Comparison of ENCODE assay signal across 1 cellular context in genomic region chr3:172080503-172080902, GRCh38.
TF ChIP-seq lines count a peak whose summit lies in the region.

No MANE protein-coding gene starts in this region.

TF ChIP-seq in HepG2, 621 proteins besides CTCF, POLR2A, EP300 and RAD21 (continued from another document and continues in another):
- TF ChIP-seq ZNF576 (CRISPR knock-in tag; IDR thresholded peaks at IDR 0.05), result no peak
- TF ChIP-seq NCOA5 (CRISPR knock-in tag; IDR thresholded peaks at IDR 0.05), result no peak
- TF ChIP-seq LRRFIP1 (CRISPR knock-in tag; conservative IDR thresholded peaks at IDR 0.05), result no peak
- TF ChIP-seq SP1 (IDR thresholded peaks at IDR 0.05), result no peak
- TF ChIP-seq SP1 (CRISPR knock-in tag; IDR thresholded peaks at IDR 0.05), result no peak
- no peak for TF ChIP-seq ZNF775 (CRISPR knock-in tag; IDR thresholded peaks at IDR 0.05; ENCODE audit: borderline replicate concordance)
- no peak for TF ChIP-seq POGK (CRISPR knock-in tag; conservative IDR thresholded peaks at IDR 0.05)
- TF ChIP-seq KLF15 (CRISPR knock-in tag; IDR thresholded peaks at IDR 0.05; ENCODE audit: borderline replicate concordance), result no peak
- no peak for TF ChIP-seq MAFK (conservative IDR thresholded peaks at IDR 0.05 in 1 of 2, IDR thresholded peaks at IDR 0.05 in 1 of 2; ENCODE audit: low read length in 2 of 2)
- no peak for TF ChIP-seq ZNF20 (CRISPR knock-in tag; IDR thresholded peaks at IDR 0.05)
- no peak for TF ChIP-seq SPEN (CRISPR knock-in tag; IDR thresholded peaks at IDR 0.05; ENCODE audit: low read depth)
- TF ChIP-seq YY1 (IDR thresholded peaks at IDR 0.05; ENCODE audit: insufficient read depth, insufficient replicate concordance, low read depth, low read length), result no peak
- no peak for TF ChIP-seq ZFP41 (CRISPR knock-in tag; IDR thresholded peaks at IDR 0.05; ENCODE audit: borderline replicate concordance)
- no peak for TF ChIP-seq ZNF432 (CRISPR knock-in tag; IDR thresholded peaks at IDR 0.05; ENCODE audit: borderline replicate concordance)
- no peak for TF ChIP-seq ZSCAN25 (CRISPR knock-in tag; IDR thresholded peaks at IDR 0.05)
- TF ChIP-seq ZNF83 (CRISPR knock-in tag; IDR thresholded peaks at IDR 0.05; ENCODE audit: borderline replicate concordance), result no peak
- no peak for TF ChIP-seq TCF7 (IDR thresholded peaks at IDR 0.05; ENCODE audit: low read depth)
- no peak for TF ChIP-seq BCLAF1 (IDR thresholded peaks at IDR 0.05)
- TF ChIP-seq HOXA9 (CRISPR knock-in tag; IDR thresholded peaks at IDR 0.05; ENCODE audit: borderline replicate concordance), result no peak
- TF ChIP-seq MIXL1 (CRISPR knock-in tag; IDR thresholded peaks at IDR 0.05), result no peak
- TF ChIP-seq HNRNPLL (IDR thresholded peaks at IDR 0.05; ENCODE audit: low read depth, low read length, poor library complexity, severe bottlenecking), result no peak
- peak; percentile 26 for TF ChIP-seq XRCC5 (optimal IDR thresholded peaks at IDR 0.05; ENCODE audit: low read length)
- TF ChIP-seq KLF12 (CRISPR knock-in tag; IDR thresholded peaks at IDR 0.05; ENCODE audit: borderline replicate concordance), result no peak
- TF ChIP-seq ZNF451 (CRISPR knock-in tag; IDR thresholded peaks at IDR 0.05), result no peak
- TF ChIP-seq BRD4 (CRISPR knock-in tag; IDR thresholded peaks at IDR 0.05), result no peak
- TF ChIP-seq ZNF34 (CRISPR knock-in tag; IDR thresholded peaks at IDR 0.05; ENCODE audit: borderline replicate concordance), result no peak
- no peak for TF ChIP-seq PREB (CRISPR knock-in tag; IDR thresholded peaks at IDR 0.05)
- no peak for TF ChIP-seq ZNF652 (CRISPR knock-in tag; IDR thresholded peaks at IDR 0.05; ENCODE audit: borderline replicate concordance, low read depth)
- no peak for TF ChIP-seq FOXP1 (IDR thresholded peaks at IDR 0.05)
- TF ChIP-seq FOXP1 (CRISPR knock-in tag; IDR thresholded peaks at IDR 0.05), result peak; percentile 53
- no peak for TF ChIP-seq FOXK2 (IDR thresholded peaks at IDR 0.05)
- peak; percentile 59; the same call in 1 of the 2 replicates for TF ChIP-seq ZNF710 (CRISPR knock-in tag; IDR thresholded peaks at IDR 0.05; ENCODE audit: borderline replicate concordance)
- TF ChIP-seq CREB1 (IDR thresholded peaks at IDR 0.05), result no peak
- TF ChIP-seq CREB1 (CRISPR knock-in tag; IDR thresholded peaks at IDR 0.05), result 0 out of 2 replicates have a peak, but pooled peaks have one; percentile 38
- TF ChIP-seq ARNT2 (CRISPR knock-in tag; IDR thresholded peaks at IDR 0.05; ENCODE audit: low read depth), result 0 out of 2 replicates have a peak, but pooled peaks have one; percentile 27
- no peak for TF ChIP-seq FOXC1 (CRISPR knock-in tag; IDR thresholded peaks at IDR 0.05; ENCODE audit: borderline replicate concordance)
- no peak for TF ChIP-seq SKIL (CRISPR knock-in tag; IDR thresholded peaks at IDR 0.05; ENCODE audit: borderline replicate concordance)
- TF ChIP-seq ATF2 (CRISPR knock-in tag; IDR thresholded peaks at IDR 0.05), result no peak; the same call in 1 of the 2 replicates
- TF ChIP-seq PATZ1 (CRISPR knock-in tag; IDR thresholded peaks at IDR 0.05), result no peak
- no peak for TF ChIP-seq ZBTB20 (CRISPR knock-in tag; IDR thresholded peaks at IDR 0.05; ENCODE audit: borderline replicate concordance, low read depth)
- TF ChIP-seq HMG20A (CRISPR knock-in tag; IDR thresholded peaks at IDR 0.05; ENCODE audit: borderline replicate concordance), result peak; percentile 62; the same call in 1 of the 2 replicates
- TF ChIP-seq ZNF101 (CRISPR knock-in tag; IDR thresholded peaks at IDR 0.05; ENCODE audit: borderline replicate concordance, low read depth), result no peak
- no peak for TF ChIP-seq ZNF777 (CRISPR knock-in tag; IDR thresholded peaks at IDR 0.05)
- TF ChIP-seq DBP (CRISPR knock-in tag; IDR thresholded peaks at IDR 0.05; ENCODE audit: not compliant biosample characterization), result no peak
- TF ChIP-seq TAF15 (IDR thresholded peaks at IDR 0.05; ENCODE audit: low read depth, low read length, poor library complexity, severe bottlenecking), result no peak
- TF ChIP-seq EEA1 (CRISPR knock-in tag; IDR thresholded peaks at IDR 0.05; ENCODE audit: borderline replicate concordance), result no peak
- TF ChIP-seq SP2 (CRISPR knock-in tag; IDR thresholded peaks at IDR 0.05), result no peak
- no peak for TF ChIP-seq KAT2B (IDR thresholded peaks at IDR 0.05; ENCODE audit: borderline replicate concordance, low read depth, low read length)
- TF ChIP-seq ZBTB42 (CRISPR knock-in tag; IDR thresholded peaks at IDR 0.05), result no peak
- no peak for TF ChIP-seq MYPOP (CRISPR knock-in tag; IDR thresholded peaks at IDR 0.05)
